Comparison of ENCODE assay signal across 10 cellular contexts in genomic region chr9:22050924-22051323, GRCh38. TPM values are rescaled to one million over a fixed set of nuclear protein-coding genes. Genes with fewer than 3 reads are reported as not detected.
DNase-seq lines count a peak whose midpoint lies in the region; ATAC-seq and TF ChIP-seq lines count a peak whose summit lies in the region.
"Had no signal": no experiment of that assay in that cellular context is flagged by ENCODE, and none has a peak within 500 bp of the region (broad histone marks: within the 10 kb centered on the region; RNA-seq: fewer than 3 reads in every experiment).

No MANE protein-coding gene starts in this region.

- CTCF ChIA-PET in CD4-positive, alpha-beta T cell (lab: Charles Lee), result interaction anchor here (0.9 kb wide), 1 partner anchor 13 kb away, joined by 4 read pairs; no protein-coding TSS in a partner anchor

- intact Hi-C loops in CD4-positive, alpha-beta T cell (cut with DNase I, micrococcal nuclease), result no loop called here

- no peak overlapping the region for H3K27ac Mint-ChIP-seq in CD4-positive, alpha-beta T cell
- peak overlapping the region; percentile 90 for H3K27ac Mint-ChIP-seq in activated naive CD8-positive, alpha-beta T cell treated with anti-CD3 and anti-CD28 coated beads, Interleukin-2, amount 10 ng/mL, durations not matched to agents 7 days and 5 days
- H3K27ac Mint-ChIP-seq: dendritic cell treated with granulocyte-macrophage colony-stimulating factor and Interleukin-4, amounts not matched to agents 40 ng/mL and 50 ng/mL, for 4 days had no signal

- H3K27ac ChIP-seq in CD4-positive, alpha-beta T cell (ENCODE audit: low read depth, low read length), result no peak overlapping the region

- H3K9me3 Mint-ChIP-seq in CD4-positive, alpha-beta T cell, result no peaks in the 10 kb centered on the region
- H3K9me3 Mint-ChIP-seq in activated naive CD8-positive, alpha-beta T cell treated with anti-CD3 and anti-CD28 coated beads, Interleukin-2, amount 10 ng/mL, durations not matched to agents 7 days and 5 days, result no peaks in the 10 kb centered on the region
- H3K9me3 Mint-ChIP-seq: dendritic cell treated with granulocyte-macrophage colony-stimulating factor and Interleukin-4, amounts not matched to agents 40 ng/mL and 50 ng/mL, for 4 days had no signal

- POLR2A ChIA-PET in CD4-positive, alpha-beta T cell (lab: Charles Lee), result no interaction called here
- POLR2A ChIA-PET in activated naive CD8-positive, alpha-beta T cell treated with anti-CD3 and anti-CD28 coated beads, Interleukin-2, amount 10 ng/mL, durations not matched to agents 7 days and 5 days (lab: Charles Lee), result interaction anchor here (1.0 to 2.9 kb wide), 6 partner anchors 14 to 188 kb away, joined by 3 to 17 read pairs (median 5); partner anchors contain the start of genes CDKN2A and CDKN2B-AS1

- H3K4me1 Mint-ChIP-seq in CD4-positive, alpha-beta T cell (ENCODE audit: low read depth), result peaks cover 12% of the 10 kb centered on the region
- peaks cover 73% of the 10 kb centered on the region for H3K4me1 Mint-ChIP-seq in activated naive CD8-positive, alpha-beta T cell treated with anti-CD3 and anti-CD28 coated beads, Interleukin-2, amount 10 ng/mL, durations not matched to agents 7 days and 5 days

- H3K27me3 ChIP-seq in CD4-positive, alpha-beta T cell (ENCODE audit: control insufficient read depth, insufficient read depth, low read length), result no peaks in the 10 kb centered on the region

- DNase-seq in CD4-positive, alpha-beta T cell, result no peak
- DNase-seq in GM20000 (ENCODE audit: low spot score) (peak; percentile 21), C1 segment of cervical spinal cord (lab: John Stamatoyannopoulos, UW) (no peak), NCI-H2171 (lab: John Stamatoyannopoulos, UW) (no peak)
- DNase-seq in activated naive CD8-positive, alpha-beta T cell treated with anti-CD3 and anti-CD28 coated beads, Interleukin-2, amount 10 ng/mL, durations not matched to agents 7 days and 5 days, result no peak
- no peak for DNase-seq in central memory CD4-positive, alpha-beta T cell
- DNase-seq in activated CD4-positive, CD25-positive, alpha-beta regulatory T cell (lab: John Stamatoyannopoulos, UW), result no peak

- peak overlapping the region; percentile 1 for H3K4me3 Mint-ChIP-seq in CD4-positive, alpha-beta T cell
- peak overlapping the region; percentile 80 for H3K4me3 Mint-ChIP-seq in activated naive CD8-positive, alpha-beta T cell treated with anti-CD3 and anti-CD28 coated beads, Interleukin-2, amount 10 ng/mL, durations not matched to agents 7 days and 5 days
- H3K4me3 Mint-ChIP-seq: dendritic cell treated with granulocyte-macrophage colony-stimulating factor and Interleukin-4, amounts not matched to agents 40 ng/mL and 50 ng/mL, for 4 days had no signal

- no peak for ATAC-seq in CD4-positive, alpha-beta T cell (ENCODE audit: poor library complexity)
- peak; percentile 69 for ATAC-seq in HG03460 (IDR thresholded peaks at IDR 0.05; ENCODE audit: unreplicated experiment)
- ATAC-seq in activated naive CD8-positive, alpha-beta T cell treated with anti-CD3 and anti-CD28 coated beads, Interleukin-2, amount 10 ng/mL, durations not matched to agents 7 days and 5 days (ENCODE audit: low read depth), result peak; percentile 77

- TF ChIP-seq CTCF in CD4-positive, alpha-beta T cell (IDR thresholded peaks at IDR 0.05), result no peak
- TF ChIP-seq CTCF in GM20000 (IDR thresholded peaks at IDR 0.05; ENCODE audit: extremely low read depth, missing control alignments), result no peak

- H3K36me3 Mint-ChIP-seq in CD4-positive, alpha-beta T cell (ENCODE audit: low read depth), result no peaks in the 10 kb centered on the region
- peaks cover 18% of the 10 kb centered on the region for H3K36me3 Mint-ChIP-seq in activated naive CD8-positive, alpha-beta T cell treated with anti-CD3 and anti-CD28 coated beads, Interleukin-2, amount 10 ng/mL, durations not matched to agents 7 days and 5 days

- H3K9me3 ChIP-seq in CD4-positive, alpha-beta T cell (ENCODE audit: control insufficient read depth, low read length), result no peaks in the 10 kb centered on the region

- H3K27me3 Mint-ChIP-seq in CD4-positive, alpha-beta T cell, result peaks cover 7% of the 10 kb centered on the region
- H3K27me3 Mint-ChIP-seq in activated naive CD8-positive, alpha-beta T cell treated with anti-CD3 and anti-CD28 coated beads, Interleukin-2, amount 10 ng/mL, durations not matched to agents 7 days and 5 days, result no peaks in the 10 kb centered on the region

RNA-seq across cellular contexts. Expression of gene CDKN2B, which starts 41.8 kb away (rescaled TPM):
- not detected for total RNA-seq in CD4-positive, alpha-beta T cell
- 1 to 10 TPM; 1.4 to 2.1 TPM for total RNA-seq in activated naive CD8-positive, alpha-beta T cell treated with anti-CD3 and anti-CD28 coated beads, Interleukin-2, amount 10 ng/mL, durations not matched to agents 7 days and 5 days
- total RNA-seq: NCI-H460 had no signal

RNA-seq across cellular contexts. Expression of gene CDKN2B-AS1, which starts 56.3 kb away (rescaled TPM):
- under 1 TPM; 0.25 to 0.30 TPM for total RNA-seq in CD4-positive, alpha-beta T cell
- 1 to 10 TPM; 3.7 to 5.1 TPM for total RNA-seq in activated naive CD8-positive, alpha-beta T cell treated with anti-CD3 and anti-CD28 coated beads, Interleukin-2, amount 10 ng/mL, durations not matched to agents 7 days and 5 days
- total RNA-seq: NCI-H460 had no signal

RNA-seq across cellular contexts. Expression of gene CDKN2A, which starts 56.7 kb away (rescaled TPM):
- total RNA-seq in CD4-positive, alpha-beta T cell, result under 1 TPM; 0.71 to 0.89 TPM
- total RNA-seq in activated naive CD8-positive, alpha-beta T cell treated with anti-CD3 and anti-CD28 coated beads, Interleukin-2, amount 10 ng/mL, durations not matched to agents 7 days and 5 days, result 10 to 100 TPM; 19.3 to 20.4 TPM
- total RNA-seq: NCI-H460 had no signal

Comparison
In these comparisons a context has a peak if more than half of its experiments do, and no peak if none do; other contexts are left out.
1. RNA of gene CDKN2A, which starts 56.7 kb away (total RNA-seq): 19.3 to 20.4 TPM in activated naive CD8-positive, alpha-beta T cell treated with anti-CD3 and anti-CD28 coated beads, Interleukin-2, amount 10 ng/mL, durations not matched to agents 7 days and 5 days; 0.71 to 0.89 TPM in CD4-positive, alpha-beta T cell; every median in the first group is over 10 times any median in the second.